ENCODE assay signal across 18 cellular contexts in genomic region chr17:58535431-58535830, GRCh38. TPM values are rescaled to one million over a fixed set of nuclear protein-coding genes. Genes with fewer than 3 reads are reported as not detected.
DNase-seq lines count a peak whose midpoint lies in the region; ATAC-seq and TF ChIP-seq lines count a peak whose summit lies in the region.
"Had no signal": no experiment of that assay in that cellular context is flagged by ENCODE, and none has a peak within 500 bp of the region (broad histone marks: within the 10 kb centered on the region; RNA-seq: fewer than 3 reads in every experiment).

No MANE protein-coding gene starts in this region.

- H3K4me1 ChIP-seq in right atrium auricular region, result peaks cover 0 to 69% of the 10 kb centered on the region in 2 donors
- peaks cover 30% of the 10 kb centered on the region for H3K4me1 ChIP-seq in SJSA1 (replicated peaks)
- H3K4me1 ChIP-seq in ascending aorta, result peaks cover 4 to 11% of the 10 kb centered on the region in 2 donors

- peak overlapping the region; percentile 49 to 54 for H3K27ac ChIP-seq in right atrium auricular region
- 0 out of 2 replicates have a peak overlapping the region, but pooled peaks have one; percentile 4 for H3K27ac ChIP-seq in SJSA1
- H3K27ac ChIP-seq in temporal lobe (ENCODE audit: low read depth, low read length), result peak overlapping the region; percentile 97
- H3K27ac ChIP-seq in ascending aorta, result no peak overlapping the region
- H3K27ac ChIP-seq: epithelial cell of prostate, KMS-11, lower lobe of right lung, SJCRH30, tibial nerve had no signal

- intact Hi-C loops in left ventricle myocardium superior (cut with micrococcal nuclease) (no loop called here), ascending aorta (cut with DNase I) (no loop called here)

- TF ChIP-seq CTCF in right atrium auricular region (IDR thresholded peaks at IDR 0.05), result no peak
- TF ChIP-seq CTCF in fibroblast of pulmonary artery (IDR thresholded peaks at IDR 0.05; ENCODE audit: low read length, missing control alignments), result no peak
- no peak for TF ChIP-seq CTCF in ascending aorta (IDR thresholded peaks at IDR 0.05)

- H3K36me3 ChIP-seq in right atrium auricular region, result no peaks in the 10 kb centered on the region
- no peaks in the 10 kb centered on the region for H3K36me3 ChIP-seq in SJSA1
- no peaks in the 10 kb centered on the region for H3K36me3 ChIP-seq in ascending aorta
- H3K36me3 ChIP-seq: lower lobe of right lung, SJCRH30, tibial nerve had no signal

- DNase-seq in right atrium auricular region (ENCODE audit: low spot score), result no peak
- DNase-seq in left ventricle myocardium superior, result no peak
- peak in 1 of 2 experiments; percentile 70 for DNase-seq in SJSA1 (ENCODE audit: low read depth in 1 of 2, low spot score in 2 of 2)
- peak; percentile 35 for DNase-seq in fibroblast of pulmonary artery (ENCODE audit: low read depth)
- no peak for DNase-seq in ascending aorta (ENCODE audit: low spot score in 2 of 2)
- no peak for DNase-seq in RPMI8226
- DNase-seq in GF-D8 (lab: John Stamatoyannopoulos, UW), result no peak
- DNase-seq: activated CD4-positive, alpha-beta T cell treated with anti-CD3 and anti-CD28 coated beads, Interleukin-2, amount 50 U/mL, for 4 hours; activated T-cell treated with anti-CD3 and anti-CD28 coated beads, Interleukin-2, amount 50 U/mL, for 4 hours; hippocampal formation; lower lobe of right lung; NCI-H1417 treated with DMSO at 0.1 percent for 48 hours; nephron progenitor cell; SJCRH30 had no signal

- no peak for ATAC-seq in left ventricle myocardium superior
- ATAC-seq: activated T-cell treated with anti-CD3 and anti-CD28 coated beads, Interleukin-2, amount 50 U/mL, for 4 hours had no signal

- no peak overlapping the region for H3K4me3 ChIP-seq in right atrium auricular region
- no peak overlapping the region for H3K4me3 ChIP-seq in SJSA1
- no peak overlapping the region for H3K4me3 ChIP-seq in fibroblast of pulmonary artery (replicated peaks; ENCODE audit: low read depth, low read length)
- no peak overlapping the region for H3K4me3 ChIP-seq in ascending aorta
- H3K4me3 ChIP-seq: lower lobe of right lung, SJCRH30, tibial nerve had no signal

- no peaks in the 10 kb centered on the region for H3K27me3 ChIP-seq in right atrium auricular region
- H3K27me3 ChIP-seq in SJSA1 (replicated peaks), result no peaks in the 10 kb centered on the region
- H3K27me3 ChIP-seq in ascending aorta, result no peaks in the 10 kb centered on the region
- H3K27me3 ChIP-seq: SJCRH30 had no signal

- H3K9me3 ChIP-seq in right atrium auricular region (no peaks in the 10 kb centered on the region), SJSA1 (replicated peaks) (no peaks in the 10 kb centered on the region), ascending aorta (no peaks in the 10 kb centered on the region)
- H3K9me3 ChIP-seq: lower lobe of right lung, SJCRH30, tibial nerve had no signal

RNA-seq across cellular contexts. Expression of gene MTMR4, which starts 21.0 kb away (rescaled TPM):
- total RNA-seq in right atrium auricular region (10 to 100 TPM; 13.9 TPM), left ventricle myocardium superior (12.6 TPM), temporal lobe (93.2 TPM), ascending aorta (24.6 TPM)
- total RNA-seq in SJSA1 (2014; rRNA removed; shearing (Covaris generic)), result 20.3 and 40.2 TPM in 2 replicates

RNA-seq across cellular contexts. Expression of gene HSF5, which starts 47.2 kb away (rescaled TPM):
- total RNA-seq in right atrium auricular region (under 1 TPM in 1 of 2 donors, not detected in 1; 0.08 TPM), left ventricle myocardium superior (not detected), temporal lobe (under 0.01 TPM), ascending aorta (not detected)
- not detected in 2 replicates for total RNA-seq in SJSA1 (2014; rRNA removed; shearing (Covaris generic))
- total RNA-seq: SJCRH30 had no signal

Comparison
In these comparisons a context has a peak if more than half of its experiments do, and no peak if none do; other contexts are left out.
1. H3K27ac ChIP-seq: peak in right atrium auricular region (2 of 2), SJSA1 (single experiment) and temporal lobe (single experiment); none in ascending aorta (0 of 2).